12 cellular contexts compared by ENCODE assay signal in genomic region chr4:145719752-145720624, GRCh38. TPM values are rescaled to one million over a fixed set of nuclear protein-coding genes. Genes with fewer than 3 reads are reported as not detected.
A peak's percentile ranks its signal among the peaks of the same experiment; 100 is the strongest.
DNase-seq lines count a peak whose midpoint lies in the region; ATAC-seq, FAIRE-seq and TF ChIP-seq lines count a peak whose summit lies in the region.
"Had no signal": no experiment of that assay in that cellular context is flagged by ENCODE, and none has a peak within 500 bp of the region (broad histone marks: within the 10 kb centered on the region; RNA-seq: fewer than 3 reads in every experiment).

No MANE protein-coding gene starts in this region.

- no peaks in the 10 kb centered on the region for H3K9me3 Mint-ChIP-seq in activated naive CD4-positive, alpha-beta T cell treated with anti-CD3 and anti-CD28 coated beads, Interleukin-2, amount 50 U/mL, for 72 hours

- POLR2A ChIA-PET in A673 (lab: Charles Lee; ENCODE audit: low non-redundant PET) = no interaction called here

- peak; percentile 24 for DNase-seq in stimulated activated naive CD4-positive, alpha-beta T cell treated with Interleukin-2 at 50 U/mL for 16 hours (lab: John Stamatoyannopoulos, UW)
- DNase-seq in stimulated activated naive CD4-positive, alpha-beta T cell (lab: John Stamatoyannopoulos, UW) = no peak
- peak in 1 of 2 donors; percentile 25 for DNase-seq in activated naive CD4-positive, alpha-beta T cell treated with anti-CD3 and anti-CD28 coated beads, Interleukin-2, amount 50 U/mL, for 72 hours (ENCODE audit: low spot score in 2 of 2)
- peak; percentile 46 for DNase-seq in thyroid gland
- DNase-seq in NCI-H446 treated with DMSO at 0.1 percent for 48 hours (lab: John Stamatoyannopoulos, UW) = no peak
- DNase-seq in A673 (ENCODE audit: low spot score) = no peak
- no peak for DNase-seq in frontal cortex (ENCODE audit: low spot score in 2 of 2)
- DNase-seq: AML-193, dorsolateral prefrontal cortex had no signal

- H3K27me3 ChIP-seq in thyroid gland (no peaks in the 10 kb centered on the region), A673 (replicated peaks; ENCODE audit: insufficient read depth, low read depth, low read length, poor library complexity) (no peaks in the 10 kb centered on the region)
- H3K27me3 ChIP-seq: dorsolateral prefrontal cortex had no signal

- WGBS in thyroid gland, 2 donors = 50 to 67% methylated on average over 10 of the region's 10 CpGs

- peaks cover 0 to 5% of the 10 kb centered on the region in 2 donors for H3K36me3 Mint-ChIP-seq in activated naive CD4-positive, alpha-beta T cell treated with anti-CD3 and anti-CD28 coated beads, Interleukin-2, amount 50 U/mL, for 72 hours

- H3K27ac ChIP-seq in thyroid gland (peak overlapping the region; percentile 69 to 85 (median 73)), A673 (ENCODE audit: low read depth, low read length, poor library complexity, severe bottlenecking) (no peak overlapping the region)

- FAIRE-seq in frontal cortex (lab: Jason Lieb, UNC) = no peak

- H3K27ac Mint-ChIP-seq in activated naive CD4-positive, alpha-beta T cell treated with anti-CD3 and anti-CD28 coated beads, Interleukin-2, amount 50 U/mL, for 72 hours = peak overlapping the region in 1 of 2 donors; percentile 81

- no peak for TF ChIP-seq CTCF in thyroid gland (IDR thresholded peaks at IDR 0.05)
- no peak for TF ChIP-seq CTCF in A673 (conservative IDR thresholded peaks at IDR 0.05; ENCODE audit: low read depth, low read length)

- no peak for TF ChIP-seq POLR2A in thyroid gland (IDR thresholded peaks at IDR 0.05)

- H3K9me3 ChIP-seq in thyroid gland (no peaks in the 10 kb centered on the region), A673 (ENCODE audit: low read depth, low read length, poor library complexity, severe bottlenecking) (no peaks in the 10 kb centered on the region)

- H3K4me3 ChIP-seq in thyroid gland (replicated peaks in 1 of 3) (no peak overlapping the region), A673 (ENCODE audit: low read depth, low read length, poor library complexity, severe bottlenecking) (no peak overlapping the region)
- H3K4me3 ChIP-seq: dorsolateral prefrontal cortex had no signal

- H3K4me1 ChIP-seq in thyroid gland = peaks cover 29 to 42% of the 10 kb centered on the region in 2 donors
- no peaks in the 10 kb centered on the region for H3K4me1 ChIP-seq in A673 (ENCODE audit: insufficient read depth, low read length, poor library complexity, severe bottlenecking)

- no TSS peak for BruUV-seq in A673 (replicated peaks; lab: Mats Ljungman, UMichigan)

- CTCF ChIA-PET in A673 (lab: Charles Lee) = no interaction called here

- ATAC-seq in HG03095 (IDR thresholded peaks at IDR 0.05; ENCODE audit: unreplicated experiment) = peak; percentile 77
- peak; percentile 83 to 87 for ATAC-seq in activated naive CD4-positive, alpha-beta T cell treated with anti-CD3 and anti-CD28 coated beads, Interleukin-2, amount 50 U/mL, for 72 hours

- intact Hi-C loops in thyroid gland (cut with DNase I) = no loop called here
- intact Hi-C loops in A673 (cut with micrococcal nuclease; ENCODE audit: unreplicated experiment) = no loop called here

- no peaks in the 10 kb centered on the region for H3K36me3 ChIP-seq in thyroid gland
- H3K36me3 ChIP-seq in A673 (ENCODE audit: insufficient read depth, low read length, poor library complexity, severe bottlenecking) = no peaks in the 10 kb centered on the region

RNA-seq across cellular contexts. Expression of gene C4orf51, which starts 40.0 kb away (rescaled TPM):
- not detected for total RNA-seq in activated naive CD4-positive, alpha-beta T cell treated with anti-CD3 and anti-CD28 coated beads, Interleukin-2, amount 50 U/mL, for 72 hours
- total RNA-seq in thyroid gland (not detected), A673 (2021) (not detected in 2 replicates), frontal cortex (not detected)
- total RNA-seq: HT1080, temporal lobe had no signal

Comparison
In these comparisons a context has a peak if more than half of its experiments do, and no peak if none do; other contexts are left out.
1. DNase-seq: peak in stimulated activated naive CD4-positive, alpha-beta T cell treated with Interleukin-2 at 50 U/mL for 16 hours (single experiment) and thyroid gland (2 of 2); none in stimulated activated naive CD4-positive, alpha-beta T cell (0 of 6), NCI-H446 treated with DMSO at 0.1 percent for 48 hours (single experiment), A673 (single experiment) and frontal cortex (0 of 2).